In genomic region chr11:14499560-14500180, GRCh38 we compare ENCODE assay signal across 8 cellular contexts. TPM values are rescaled to one million over a fixed set of nuclear protein-coding genes. Genes with fewer than 3 reads are reported as not detected.
DNase-seq lines count a peak whose midpoint lies in the region; ATAC-seq and TF ChIP-seq lines count a peak whose summit lies in the region.

A gene with protein sequence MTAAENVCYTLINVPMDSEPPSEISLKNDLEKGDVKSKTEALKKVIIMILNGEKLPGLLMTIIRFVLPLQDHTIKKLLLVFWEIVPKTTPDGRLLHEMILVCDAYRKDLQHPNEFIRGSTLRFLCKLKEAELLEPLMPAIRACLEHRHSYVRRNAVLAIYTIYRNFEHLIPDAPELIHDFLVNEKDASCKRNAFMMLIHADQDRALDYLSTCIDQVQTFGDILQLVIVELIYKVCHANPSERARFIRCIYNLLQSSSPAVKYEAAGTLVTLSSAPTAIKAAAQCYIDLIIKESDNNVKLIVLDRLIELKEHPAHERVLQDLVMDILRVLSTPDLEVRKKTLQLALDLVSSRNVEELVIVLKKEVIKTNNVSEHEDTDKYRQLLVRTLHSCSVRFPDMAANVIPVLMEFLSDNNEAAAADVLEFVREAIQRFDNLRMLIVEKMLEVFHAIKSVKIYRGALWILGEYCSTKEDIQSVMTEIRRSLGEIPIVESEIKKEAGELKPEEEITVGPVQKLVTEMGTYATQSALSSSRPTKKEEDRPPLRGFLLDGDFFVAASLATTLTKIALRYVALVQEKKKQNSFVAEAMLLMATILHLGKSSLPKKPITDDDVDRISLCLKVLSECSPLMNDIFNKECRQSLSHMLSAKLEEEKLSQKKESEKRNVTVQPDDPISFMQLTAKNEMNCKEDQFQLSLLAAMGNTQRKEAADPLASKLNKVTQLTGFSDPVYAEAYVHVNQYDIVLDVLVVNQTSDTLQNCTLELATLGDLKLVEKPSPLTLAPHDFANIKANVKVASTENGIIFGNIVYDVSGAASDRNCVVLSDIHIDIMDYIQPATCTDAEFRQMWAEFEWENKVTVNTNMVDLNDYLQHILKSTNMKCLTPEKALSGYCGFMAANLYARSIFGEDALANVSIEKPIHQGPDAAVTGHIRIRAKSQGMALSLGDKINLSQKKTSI (minus strand): TSS chr11:14499811. CDS start chr11:14498928, 883 bp downstream.

- H3K4me1 Mint-ChIP-seq in activated CD8-positive, alpha-beta memory T cell treated with anti-CD3 and anti-CD28 coated beads, Interleukin-2, amount 10 ng/mL, durations not matched to agents 7 days and 5 days: peaks cover 36% of the 10 kb centered on the region
- H3K4me1 Mint-ChIP-seq in mesothelial cell of epicardium: peaks cover 25% of the 10 kb centered on the region

- peak within 1 kb of the TSS; percentile 79 for H3K4me3 Mint-ChIP-seq in activated CD8-positive, alpha-beta memory T cell treated with anti-CD3 and anti-CD28 coated beads, Interleukin-2, amount 10 ng/mL, durations not matched to agents 7 days and 5 days
- H3K4me3 Mint-ChIP-seq in mesothelial cell of epicardium: peak within 1 kb of the TSS; percentile 99

- CTCF ChIA-PET in activated CD8-positive, alpha-beta memory T cell treated with anti-CD3 and anti-CD28 coated beads, Interleukin-2, amount 10 ng/mL, durations not matched to agents 7 days and 5 days (lab: Charles Lee): interaction anchor here (1.1 to 3.2 kb wide), 7 partner anchors 10 to 575 kb away, joined by 4 to 22 read pairs (median 5); partner anchors contain the start of gene PSMA1

- no peak for TF ChIP-seq CTCF in mesothelial cell of epicardium (IDR thresholded peaks at IDR 0.05; ENCODE audit: unreplicated experiment)

- H3K27me3 Mint-ChIP-seq in activated CD8-positive, alpha-beta memory T cell treated with anti-CD3 and anti-CD28 coated beads, Interleukin-2, amount 10 ng/mL, durations not matched to agents 7 days and 5 days: no peaks in the 10 kb centered on the region
- H3K27me3 Mint-ChIP-seq in mesothelial cell of epicardium (ENCODE audit: low read depth): no peaks in the 10 kb centered on the region

- H3K36me3 Mint-ChIP-seq in activated CD8-positive, alpha-beta memory T cell treated with anti-CD3 and anti-CD28 coated beads, Interleukin-2, amount 10 ng/mL, durations not matched to agents 7 days and 5 days: peaks cover 35% of the 10 kb centered on the region
- peaks cover 29% of the 10 kb centered on the region for H3K36me3 Mint-ChIP-seq in mesothelial cell of epicardium

- peak within 1 kb of the TSS; percentile 94 for H3K9ac ChIP-seq in NT2/D1 (ENCODE audit: insufficient read length, low read depth)

- in situ Hi-C loops in endometrial microvascular endothelial cells (cut with HindIII; ENCODE audit: inconsistent ontology term, low pct_unique_long_range_greater_than_20kb, low sequenced_read_pairs): no loop called here

- H3K27ac Mint-ChIP-seq in activated CD8-positive, alpha-beta memory T cell treated with anti-CD3 and anti-CD28 coated beads, Interleukin-2, amount 10 ng/mL, durations not matched to agents 7 days and 5 days: peak within 1 kb of the TSS; percentile 97
- peak within 1 kb of the TSS; percentile 99 for H3K27ac Mint-ChIP-seq in mesothelial cell of epicardium

- DNase-seq in COR-L47 (lab: John Stamatoyannopoulos, UW) (peak; percentile 81), HUDEP-2 (lab: John Stamatoyannopoulos, UW; ENCODE audit: unreplicated experiment in 76 of 76) (peak in 75 of 76 experiments; percentile 15 to 90 (median 79)), NT2/D1 (ENCODE audit: low read depth, low spot score) (peak; percentile 82), mesothelial cell of epicardium (ENCODE audit: low spot score in 2 of 2, unreplicated experiment in 2 of 2) (peak; percentile 68 to 88)
- peak; percentile 97 for DNase-seq in activated CD8-positive, alpha-beta memory T cell treated with anti-CD3 and anti-CD28 coated beads, Interleukin-2, amount 10 ng/mL, durations not matched to agents 7 days and 5 days
- peak; percentile 83 to 87 for DNase-seq in stimulated activated CD8-positive, alpha-beta memory T cell treated with anti-CD3 and anti-CD28 coated beads, Interleukin-15, amount 100 ng/mL, for 48 hours (ENCODE audit: low read depth in 2 of 2)

- no peaks in the 10 kb centered on the region for H3K4me1 ChIP-seq in NT2/D1 (ENCODE audit: insufficient read depth, insufficient read length)

- H3K36me3 ChIP-seq in NT2/D1 (ENCODE audit: insufficient read depth, insufficient read length, low read length): peaks cover 49% of the 10 kb centered on the region

- no peaks in the 10 kb centered on the region for H3K9me3 Mint-ChIP-seq in activated CD8-positive, alpha-beta memory T cell treated with anti-CD3 and anti-CD28 coated beads, Interleukin-2, amount 10 ng/mL, durations not matched to agents 7 days and 5 days (ENCODE audit: low read depth)
- peaks cover 10% of the 10 kb centered on the region for H3K9me3 Mint-ChIP-seq in mesothelial cell of epicardium

- peak; percentile 85 for ATAC-seq in GM21381 (IDR thresholded peaks at IDR 0.05; ENCODE audit: unreplicated experiment)
- ATAC-seq in activated CD8-positive, alpha-beta memory T cell treated with anti-CD3 and anti-CD28 coated beads, Interleukin-2, amount 10 ng/mL, durations not matched to agents 7 days and 5 days: peak; percentile 92

- no peaks in the 10 kb centered on the region for H3K27me3 ChIP-seq in NT2/D1 (ENCODE audit: insufficient read depth, insufficient read length)

- H3K4me3 ChIP-seq in NT2/D1 (ENCODE audit: insufficient read length, low read depth): peak within 1 kb of the TSS; percentile 78

- no peaks in the 10 kb centered on the region for H3K9me3 ChIP-seq in NT2/D1 (ENCODE audit: insufficient read depth, low read length)

RNA-seq across cellular contexts. Expression of the gene that starts here (rescaled TPM):
- total RNA-seq in activated CD8-positive, alpha-beta memory T cell treated with anti-CD3 and anti-CD28 coated beads, Interleukin-2, amount 10 ng/mL, durations not matched to agents 7 days and 5 days: 100 to 1,000 TPM in 1 of 2 experiments, 10 to 100 TPM in 1; 74.7 to 106 TPM
- total RNA-seq in endometrial microvascular endothelial cells (ENCODE audit: inconsistent ontology term) (206 TPM), mesothelial cell of epicardium (108 to 116 TPM (median 112 TPM) in 3 replicates)

Comparison
In these comparisons a context has a peak if more than half of its experiments do, and no peak if none do; other contexts are left out.
1. Peak in every context shown above with its lines: DNase-seq, ATAC-seq and H3K4me3 ChIP-seq.